8 cellular contexts compared by ENCODE assay signal in the genomic region with DNA sequence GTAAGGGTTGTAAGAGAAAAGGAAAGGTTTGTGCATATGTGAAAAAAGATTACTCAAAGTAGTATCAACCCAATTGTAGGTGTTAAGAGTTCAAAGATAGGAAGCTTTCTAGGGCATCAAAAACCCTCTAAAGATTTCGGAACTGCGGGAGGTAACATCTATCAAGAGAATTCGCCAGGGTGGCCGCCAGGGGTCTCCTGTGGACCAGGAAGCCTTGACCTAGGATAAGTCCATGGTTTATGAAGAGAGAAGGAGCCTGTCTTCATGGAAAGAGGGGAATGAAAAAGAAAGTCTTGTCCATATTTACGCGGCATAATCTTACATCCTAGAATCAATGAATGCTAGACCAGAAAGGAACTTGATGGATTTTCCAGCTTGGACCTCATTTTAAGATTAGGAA.
DNase-seq lines count a peak whose midpoint lies in the region; ATAC-seq and TF ChIP-seq lines count a peak whose summit lies in the region.

No MANE protein-coding gene starts in this region.

- no peaks in the 10 kb centered on the region for H3K9me3 ChIP-seq in ovary

- H3K27me3 ChIP-seq in ovary: no peaks in the 10 kb centered on the region

- H3K27ac ChIP-seq in ovary: no peak overlapping the region

- DNase-seq in SIG-M5 treated with dmso at 0.1 percent for 504 hours (lab: John Stamatoyannopoulos, UW; ENCODE audit: unreplicated experiment): peak; percentile 41
- no peak for DNase-seq in SIG-M5 (lab: John Stamatoyannopoulos, UW)
- peak; percentile 46 for DNase-seq in fibroblast of gingiva (ENCODE audit: low read depth)
- DNase-seq in ovary: peak; percentile 23 to 63 (median 45)
- DNase-seq in superior temporal gyrus (ENCODE audit: extremely low spot score): no peak

- peak; percentile 74 for ATAC-seq in HG03432 (IDR thresholded peaks at IDR 0.05; ENCODE audit: unreplicated experiment)
- peak; percentile 91 for ATAC-seq in SK-N-SH treated with all-trans-retinoic acid at 6 μM for 48 hours
- no peak for ATAC-seq in HG02970 (IDR thresholded peaks at IDR 0.05; ENCODE audit: low FRiP score, unreplicated experiment)

- H3K36me3 ChIP-seq in ovary: no peaks in the 10 kb centered on the region

- TF ChIP-seq EP300 in ovary (IDR thresholded peaks at IDR 0.05): no peak

- no peak for TF ChIP-seq POLR2A in ovary (IDR thresholded peaks at IDR 0.05)

- no peak overlapping the region for H3K4me3 ChIP-seq in ovary

- WGBS in ovary, 3 donors: 41 to 47% (median 46%) methylated on average over 6 of the region's 6 CpGs

- intact Hi-C loops in ovary (cut with DNase I): no loop called here

- no peaks in the 10 kb centered on the region for H3K4me1 ChIP-seq in ovary (ENCODE audit: insufficient read depth)

- peak in 1 of 3 donors; percentile 20 for TF ChIP-seq CTCF in ovary (IDR thresholded peaks at IDR 0.05)

TF ChIP-seq in SK-N-SH treated with all-trans-retinoic acid at 6 μM for 48 hours, 23 proteins besides CTCF, POLR2A, EP300 and RAD21:
- no peak for TF ChIP-seq ISL1 (CRISPR knock-in tag; IDR thresholded peaks at IDR 0.05)
- no peak for TF ChIP-seq TOX (CRISPR knock-in tag; IDR thresholded peaks at IDR 0.05; ENCODE audit: borderline replicate concordance)
- no peak for TF ChIP-seq RARB (CRISPR knock-in tag; IDR thresholded peaks at IDR 0.05)
- TF ChIP-seq, protein P1, sequence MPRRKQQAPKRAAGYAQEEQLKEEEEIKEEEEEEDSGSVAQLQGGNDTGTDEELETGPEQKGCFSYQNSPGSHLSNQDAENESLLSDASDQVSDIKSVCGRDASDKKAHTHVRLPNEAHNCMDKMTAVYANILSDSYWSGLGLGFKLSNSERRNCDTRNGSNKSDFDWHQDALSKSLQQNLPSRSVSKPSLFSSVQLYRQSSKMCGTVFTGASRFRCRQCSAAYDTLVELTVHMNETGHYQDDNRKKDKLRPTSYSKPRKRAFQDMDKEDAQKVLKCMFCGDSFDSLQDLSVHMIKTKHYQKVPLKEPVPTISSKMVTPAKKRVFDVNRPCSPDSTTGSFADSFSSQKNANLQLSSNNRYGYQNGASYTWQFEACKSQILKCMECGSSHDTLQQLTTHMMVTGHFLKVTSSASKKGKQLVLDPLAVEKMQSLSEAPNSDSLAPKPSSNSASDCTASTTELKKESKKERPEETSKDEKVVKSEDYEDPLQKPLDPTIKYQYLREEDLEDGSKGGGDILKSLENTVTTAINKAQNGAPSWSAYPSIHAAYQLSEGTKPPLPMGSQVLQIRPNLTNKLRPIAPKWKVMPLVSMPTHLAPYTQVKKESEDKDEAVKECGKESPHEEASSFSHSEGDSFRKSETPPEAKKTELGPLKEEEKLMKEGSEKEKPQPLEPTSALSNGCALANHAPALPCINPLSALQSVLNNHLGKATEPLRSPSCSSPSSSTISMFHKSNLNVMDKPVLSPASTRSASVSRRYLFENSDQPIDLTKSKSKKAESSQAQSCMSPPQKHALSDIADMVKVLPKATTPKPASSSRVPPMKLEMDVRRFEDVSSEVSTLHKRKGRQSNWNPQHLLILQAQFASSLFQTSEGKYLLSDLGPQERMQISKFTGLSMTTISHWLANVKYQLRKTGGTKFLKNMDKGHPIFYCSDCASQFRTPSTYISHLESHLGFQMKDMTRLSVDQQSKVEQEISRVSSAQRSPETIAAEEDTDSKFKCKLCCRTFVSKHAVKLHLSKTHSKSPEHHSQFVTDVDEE (CRISPR knock-in tag; IDR thresholded peaks at IDR 0.05): no peak
- TF ChIP-seq TCF4 (CRISPR knock-in tag; IDR thresholded peaks at IDR 0.05; ENCODE audit: borderline replicate concordance): no peak
- TF ChIP-seq CSDC2 (CRISPR knock-in tag; IDR thresholded peaks at IDR 0.05): no peak
- TF ChIP-seq, protein P2, sequence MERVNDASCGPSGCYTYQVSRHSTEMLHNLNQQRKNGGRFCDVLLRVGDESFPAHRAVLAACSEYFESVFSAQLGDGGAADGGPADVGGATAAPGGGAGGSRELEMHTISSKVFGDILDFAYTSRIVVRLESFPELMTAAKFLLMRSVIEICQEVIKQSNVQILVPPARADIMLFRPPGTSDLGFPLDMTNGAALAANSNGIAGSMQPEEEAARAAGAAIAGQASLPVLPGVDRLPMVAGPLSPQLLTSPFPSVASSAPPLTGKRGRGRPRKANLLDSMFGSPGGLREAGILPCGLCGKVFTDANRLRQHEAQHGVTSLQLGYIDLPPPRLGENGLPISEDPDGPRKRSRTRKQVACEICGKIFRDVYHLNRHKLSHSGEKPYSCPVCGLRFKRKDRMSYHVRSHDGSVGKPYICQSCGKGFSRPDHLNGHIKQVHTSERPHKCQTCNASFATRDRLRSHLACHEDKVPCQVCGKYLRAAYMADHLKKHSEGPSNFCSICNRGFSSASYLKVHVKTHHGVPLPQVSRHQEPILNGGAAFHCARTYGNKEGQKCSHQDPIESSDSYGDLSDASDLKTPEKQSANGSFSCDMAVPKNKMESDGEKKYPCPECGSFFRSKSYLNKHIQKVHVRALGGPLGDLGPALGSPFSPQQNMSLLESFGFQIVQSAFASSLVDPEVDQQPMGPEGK (CRISPR knock-in tag; IDR thresholded peaks at IDR 0.05; ENCODE audit: borderline replicate concordance): no peak
- TF ChIP-seq ZNF8 (CRISPR knock-in tag; IDR thresholded peaks at IDR 0.05): no peak
- TF ChIP-seq, protein P3, sequence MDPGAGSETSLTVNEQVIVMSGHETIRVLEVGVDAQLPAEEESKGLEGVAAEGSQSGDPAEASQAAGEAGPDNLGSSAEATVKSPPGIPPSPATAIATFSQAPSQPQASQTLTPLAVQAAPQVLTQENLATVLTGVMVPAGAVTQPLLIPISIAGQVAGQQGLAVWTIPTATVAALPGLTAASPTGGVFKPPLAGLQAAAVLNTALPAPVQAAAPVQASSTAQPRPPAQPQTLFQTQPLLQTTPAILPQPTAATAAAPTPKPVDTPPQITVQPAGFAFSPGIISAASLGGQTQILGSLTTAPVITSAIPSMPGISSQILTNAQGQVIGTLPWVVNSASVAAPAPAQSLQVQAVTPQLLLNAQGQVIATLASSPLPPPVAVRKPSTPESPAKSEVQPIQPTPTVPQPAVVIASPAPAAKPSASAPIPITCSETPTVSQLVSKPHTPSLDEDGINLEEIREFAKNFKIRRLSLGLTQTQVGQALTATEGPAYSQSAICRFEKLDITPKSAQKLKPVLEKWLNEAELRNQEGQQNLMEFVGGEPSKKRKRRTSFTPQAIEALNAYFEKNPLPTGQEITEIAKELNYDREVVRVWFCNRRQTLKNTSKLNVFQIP (CRISPR knock-in tag; IDR thresholded peaks at IDR 0.05; ENCODE audit: borderline replicate concordance, low read depth): no peak

Comparison
In these comparisons a context has a peak if more than half of its experiments do, and no peak if none do; other contexts are left out.
1. DNase-seq: peak in SIG-M5 treated with dmso at 0.1 percent for 504 hours (single experiment), fibroblast of gingiva (single experiment) and ovary (5 of 5); none in SIG-M5 (single experiment) and superior temporal gyrus (single experiment).